Comparison of ENCODE assay signal across 8 cellular contexts in genomic region chr14:76644875-76645518, GRCh38.
DNase-seq lines count a peak whose midpoint lies in the region; ATAC-seq and TF ChIP-seq lines count a peak whose summit lies in the region.

No MANE protein-coding gene starts in this region.

- no peak for ATAC-seq in GM21723 (IDR thresholded peaks at IDR 0.05; ENCODE audit: unreplicated experiment)
- no peak for ATAC-seq in HG03432 (IDR thresholded peaks at IDR 0.05; ENCODE audit: unreplicated experiment)
- no peak for ATAC-seq in HG02884 (IDR thresholded peaks at IDR 0.05; ENCODE audit: unreplicated experiment)

- DNase-seq in AML-193 (lab: John Stamatoyannopoulos, UW) (peak; percentile 1 to 3), NCI-H2227 (lab: John Stamatoyannopoulos, UW; ENCODE audit: unreplicated experiment) (peak; percentile 70), cardiac fibroblast (ENCODE audit: low read depth in 2 of 2) (peak; percentile 29 to 34), midbrain (lab: John Stamatoyannopoulos, UW) (peak; percentile 22)

- peak; percentile 53 for TF ChIP-seq CTCF in GM12874 (IDR thresholded peaks at IDR 0.05; ENCODE audit: insufficient read depth, low read depth, low read length)
- TF ChIP-seq CTCF in cardiac fibroblast (IDR thresholded peaks at IDR 0.05; ENCODE audit: low read depth, low read length): peak; percentile 44

- no peak overlapping the region for H3K4me3 ChIP-seq in cardiac fibroblast (replicated peaks in 1 of 2; ENCODE audit: low read depth in 2 of 2, low read length in 2 of 2)

Comparison
In these comparisons a context has a peak if more than half of its experiments do, and no peak if none do; other contexts are left out.
1. DNase-seq: peak in every context shown above with its lines; median percentile 70 in NCI-H2227; 32 in cardiac fibroblast; 22 in midbrain; 2 in AML-193.